10 cellular contexts compared by ENCODE assay signal in genomic region chr22:32622004-32622761, GRCh38.
DNase-seq lines count a peak whose midpoint lies in the region; ATAC-seq and TF ChIP-seq lines count a peak whose summit lies in the region.
"Had no signal": no experiment of that assay in that cellular context is flagged by ENCODE, and none has a peak within 500 bp of the region (broad histone marks: within the 10 kb centered on the region; RNA-seq: fewer than 3 reads in every experiment).

No MANE protein-coding gene starts in this region.

- peak overlapping the region; percentile 76 to 83 for H3K27ac ChIP-seq in mucosa of rectum (ENCODE audit: low read depth in 2 of 2, low read length in 2 of 2)

- peaks cover 34% of the 10 kb centered on the region for H3K4me1 Mint-ChIP-seq in type B pancreatic cell (ENCODE audit: unreplicated experiment)
- peaks cover 2% of the 10 kb centered on the region for H3K4me1 Mint-ChIP-seq in activated T-cell treated with anti-CD3 and anti-CD28 coated beads, Interleukin-2, amount 50 U/mL, for 24 hours (ENCODE audit: low read depth)

- ATAC-seq in HG03045 (IDR thresholded peaks at IDR 0.05; ENCODE audit: unreplicated experiment) = no peak

- peak overlapping the region; percentile 64 for H3K4me3 Mint-ChIP-seq in type B pancreatic cell
- no peak overlapping the region for H3K4me3 Mint-ChIP-seq in activated T-cell treated with anti-CD3 and anti-CD28 coated beads, Interleukin-2, amount 50 U/mL, for 24 hours

- DNase-seq in M059J (ENCODE audit: low read depth) (peak; percentile 48), fibroblast of peridontal ligament (ENCODE audit: extremely low read depth) (peak; percentile 91), type B pancreatic cell (ENCODE audit: extremely low spot score, unreplicated experiment) (no peak), RKO (ENCODE audit: low spot score) (no peak)
- DNase-seq in activated T-cell treated with anti-CD3 and anti-CD28 coated beads, Interleukin-2, amount 50 U/mL, for 24 hours = no peak
- no peak for DNase-seq in activated CD4-positive, alpha-beta T cell treated with anti-CD3 and anti-CD28 coated beads, Interleukin-2, amount 50 U/mL, for 48 hours
- DNase-seq: activated CD4-positive, alpha-beta T cell treated with anti-CD3 and anti-CD28 coated beads for 4 hours; NCI-H226 had no signal

- TF ChIP-seq CTCF in type B pancreatic cell (conservative IDR thresholded peaks at IDR 0.05) = no peak

- no peak overlapping the region for H3K4me3 ChIP-seq in mucosa of rectum (ENCODE audit: low read length in 2 of 2)

- peak overlapping the region in 1 of 2 donors; percentile 22 for H3K9ac ChIP-seq in mucosa of rectum (ENCODE audit: low read depth in 1 of 2, low read length in 2 of 2)

- peaks cover 11 to 16% of the 10 kb centered on the region in 2 donors for H3K4me1 ChIP-seq in mucosa of rectum (ENCODE audit: control insufficient read depth in 2 of 2, insufficient read depth in 2 of 2, low read length in 2 of 2)

- H3K36me3 Mint-ChIP-seq in type B pancreatic cell = no peaks in the 10 kb centered on the region
- H3K36me3 Mint-ChIP-seq in activated T-cell treated with anti-CD3 and anti-CD28 coated beads, Interleukin-2, amount 50 U/mL, for 24 hours (ENCODE audit: low read depth) = no peaks in the 10 kb centered on the region

- no peaks in the 10 kb centered on the region for H3K36me3 ChIP-seq in mucosa of rectum (ENCODE audit: control insufficient read depth in 2 of 2, insufficient read depth in 2 of 2, low read length in 2 of 2)

- no peaks in the 10 kb centered on the region for H3K9me3 ChIP-seq in mucosa of rectum (ENCODE audit: control insufficient read depth in 2 of 2, low read length in 2 of 2)

- H3K27ac Mint-ChIP-seq in type B pancreatic cell = peak overlapping the region; percentile 84
- H3K27ac Mint-ChIP-seq in activated T-cell treated with anti-CD3 and anti-CD28 coated beads, Interleukin-2, amount 50 U/mL, for 24 hours = no peak overlapping the region

- no peaks in the 10 kb centered on the region for H3K27me3 Mint-ChIP-seq in type B pancreatic cell
- H3K27me3 Mint-ChIP-seq in activated T-cell treated with anti-CD3 and anti-CD28 coated beads, Interleukin-2, amount 50 U/mL, for 24 hours = peaks cover 8% of the 10 kb centered on the region

- H3K9me3 Mint-ChIP-seq in type B pancreatic cell = peaks cover 3% of the 10 kb centered on the region
- H3K9me3 Mint-ChIP-seq in activated T-cell treated with anti-CD3 and anti-CD28 coated beads, Interleukin-2, amount 50 U/mL, for 24 hours = peaks cover 3% of the 10 kb centered on the region

- H3K27me3 ChIP-seq in mucosa of rectum (ENCODE audit: control insufficient read depth in 2 of 2, insufficient read depth in 2 of 2, low read length in 2 of 2) = no peaks in the 10 kb centered on the region

Comparison
In these comparisons a context has a peak if more than half of its experiments do, and no peak if none do; other contexts are left out.
1. DNase-seq: peak in M059J (single experiment) and fibroblast of peridontal ligament (single experiment); none in type B pancreatic cell (single experiment), activated T-cell treated with anti-CD3 and anti-CD28 coated beads, Interleukin-2, amount 50 U/mL, for 24 hours (single experiment), RKO (single experiment) and activated CD4-positive, alpha-beta T cell treated with anti-CD3 and anti-CD28 coated beads, Interleukin-2, amount 50 U/mL, for 48 hours (0 of 2).